In genomic region chr7:139725843-139726484, GRCh38 we compare ENCODE assay signal across 15 cellular contexts. TPM values are rescaled to one million over a fixed set of nuclear protein-coding genes. Genes with fewer than 3 reads are reported as not detected.
A peak's percentile ranks its signal among the peaks of the same experiment; 100 is the strongest.
DNase-seq lines count a peak whose midpoint lies in the region; ATAC-seq and TF ChIP-seq lines count a peak whose summit lies in the region.
"Had no signal": no experiment of that assay in that cellular context is flagged by ENCODE, and none has a peak within 500 bp of the region (broad histone marks: within the 10 kb centered on the region; RNA-seq: fewer than 3 reads in every experiment).

No MANE protein-coding gene starts in this region.

- H3K27me3 ChIP-seq in Panc1 (ENCODE audit: control insufficient read depth, insufficient read depth, low read length) (no peaks in the 10 kb centered on the region), foreskin keratinocyte (no peaks in the 10 kb centered on the region)
- H3K27me3 ChIP-seq: body of pancreas had no signal

- no peak for ATAC-seq in Panc1
- ATAC-seq in foreskin keratinocyte: no peak
- ATAC-seq in stimulated activated effector memory CD8-positive, alpha-beta T cell treated with anti-CD3 and anti-CD28 coated beads, Interleukin-12 subunit alpha, Interleukin-12 subunit beta, amount 100 ng/mL, for 72 hours: no peak
- ATAC-seq: body of pancreas had no signal

- POLR2A ChIA-PET in Panc1 (lab: Charles Lee): no interaction called here

- intact Hi-C loops in Panc1 (cut with micrococcal nuclease; ENCODE audit: unreplicated experiment): no loop called here

- H3K4me3 Mint-ChIP-seq in activated T-cell treated with anti-CD3 and anti-CD28 coated beads, Interleukin-2, amount 50 U/mL, for 24 hours: no peak overlapping the region
- no peak overlapping the region for H3K4me3 Mint-ChIP-seq in stimulated activated effector memory CD8-positive, alpha-beta T cell treated with anti-CD3 and anti-CD28 coated beads, Interleukin-12 subunit alpha, Interleukin-12 subunit beta, amount 100 ng/mL, for 72 hours
- H3K4me3 Mint-ChIP-seq: H9 had no signal

- no peaks in the 10 kb centered on the region for H3K27me3 Mint-ChIP-seq in activated T-cell treated with anti-CD3 and anti-CD28 coated beads, Interleukin-2, amount 50 U/mL, for 24 hours

- no peaks in the 10 kb centered on the region for H3K36me3 ChIP-seq in Panc1 (ENCODE audit: control insufficient read depth, insufficient read depth, low read length)

- no peak overlapping the region for H3K4me3 ChIP-seq in Panc1 (ENCODE audit: low read depth in 2 of 2, low read length in 2 of 2)
- H3K4me3 ChIP-seq: body of pancreas, skin epidermis had no signal

- peak overlapping the region; percentile 44; the same call in 1 of the 2 replicates for H3K27ac ChIP-seq in Panc1 (ENCODE audit: low read length)
- H3K27ac ChIP-seq in foreskin keratinocyte: peak overlapping the region; percentile 71

- H3K9me3 Mint-ChIP-seq in activated T-cell treated with anti-CD3 and anti-CD28 coated beads, Interleukin-2, amount 50 U/mL, for 24 hours: no peaks in the 10 kb centered on the region
- no peaks in the 10 kb centered on the region for H3K9me3 Mint-ChIP-seq in stimulated activated effector memory CD8-positive, alpha-beta T cell treated with anti-CD3 and anti-CD28 coated beads, Interleukin-12 subunit alpha, Interleukin-12 subunit beta, amount 100 ng/mL, for 72 hours
- H3K9me3 Mint-ChIP-seq: H9 had no signal

- no peak for TF ChIP-seq CTCF in Panc1 (IDR thresholded peaks at IDR 0.05)
- no peak for TF ChIP-seq CTCF in foreskin keratinocyte (conservative IDR thresholded peaks at IDR 0.05)

- peaks cover 51% of the 10 kb centered on the region for H3K4me1 Mint-ChIP-seq in activated T-cell treated with anti-CD3 and anti-CD28 coated beads, Interleukin-2, amount 50 U/mL, for 24 hours (ENCODE audit: low read depth)
- peaks cover 40% of the 10 kb centered on the region for H3K4me1 Mint-ChIP-seq in stimulated activated effector memory CD8-positive, alpha-beta T cell treated with anti-CD3 and anti-CD28 coated beads, Interleukin-12 subunit alpha, Interleukin-12 subunit beta, amount 100 ng/mL, for 72 hours

- peaks cover 15% of the 10 kb centered on the region for H3K36me3 Mint-ChIP-seq in activated T-cell treated with anti-CD3 and anti-CD28 coated beads, Interleukin-2, amount 50 U/mL, for 24 hours (ENCODE audit: low read depth)
- no peaks in the 10 kb centered on the region for H3K36me3 Mint-ChIP-seq in stimulated activated effector memory CD8-positive, alpha-beta T cell treated with anti-CD3 and anti-CD28 coated beads, Interleukin-12 subunit alpha, Interleukin-12 subunit beta, amount 100 ng/mL, for 72 hours

- DNase-seq in activated T-cell treated with anti-CD3 and anti-CD28 coated beads, Interleukin-2, amount 50 U/mL, for 24 hours: no peak
- DNase-seq in activated T-cell treated with anti-CD3 and anti-CD28 coated beads, Interleukin-2, amount 50 U/mL, for 48 hours: no peak
- no peak for DNase-seq in Panc1 (ENCODE audit: low read depth, low spot score)
- no peak for DNase-seq in foreskin keratinocyte
- DNase-seq in stimulated activated effector memory CD8-positive, alpha-beta T cell treated with anti-CD3 and anti-CD28 coated beads, Interleukin-12 subunit alpha, Interleukin-12 subunit beta, amount 100 ng/mL, for 72 hours (ENCODE audit: low spot score in 2 of 2): no peak
- no peak for DNase-seq in NCI-H2081 (lab: John Stamatoyannopoulos, UW)
- DNase-seq in RPMI8226: no peak
- no peak for DNase-seq in NCI-H1436 treated with DMSO at 0.1 percent for 48 hours (lab: John Stamatoyannopoulos, UW)
- DNase-seq: activated CD4-positive, alpha-beta T cell treated with anti-CD3 and anti-CD28 coated beads, Interleukin-2, amount 50 U/mL, for 48 hours; body of pancreas; GDM1; H9; mesendoderm; stimulated activated CD8-positive, alpha-beta memory T cell treated with anti-CD3 and anti-CD28 coated beads, Interleukin-4, amount 100 ng/mL, for 48 hours had no signal

- BruUV-seq in Panc1 (replicated peaks; lab: Mats Ljungman, UMichigan): no TSS peak

- no peaks in the 10 kb centered on the region for H3K9me3 ChIP-seq in Panc1 (ENCODE audit: control insufficient read depth, insufficient read depth, low read depth, low read length)
- H3K9me3 ChIP-seq: body of pancreas had no signal

- H3K27ac Mint-ChIP-seq in activated T-cell treated with anti-CD3 and anti-CD28 coated beads, Interleukin-2, amount 50 U/mL, for 24 hours: peak overlapping the region; percentile 47
- H3K27ac Mint-ChIP-seq in stimulated activated effector memory CD8-positive, alpha-beta T cell treated with anti-CD3 and anti-CD28 coated beads, Interleukin-12 subunit alpha, Interleukin-12 subunit beta, amount 100 ng/mL, for 72 hours: peak overlapping the region; percentile 2

- peaks cover 54% of the 10 kb centered on the region for H3K4me1 ChIP-seq in Panc1 (ENCODE audit: control insufficient read depth, insufficient read depth, low read length)
- H3K4me1 ChIP-seq in foreskin keratinocyte: peaks cover 20% of the 10 kb centered on the region

- CTCF ChIA-PET in Panc1 (lab: Charles Lee): interaction anchor here (1.1 kb wide), 1 partner anchor 13 kb away, joined by 3 read pairs; no protein-coding TSS in a partner anchor

- in situ Hi-C loops in Panc1 (cut with HindIII; ENCODE audit: low pct_unique_long_range_greater_than_20kb, low sequenced_read_pairs): no loop called here

RNA-seq across cellular contexts. Expression of gene HIPK2, which starts 51.8 kb away (rescaled TPM):
- 34.1 TPM for total RNA-seq in Panc1 (2021; ENCODE audit: unreplicated experiment)
- 13.8 TPM for polyA plus RNA-seq in Panc1 (2012; ENCODE audit: insufficient read length)
- 17.7 and 20.1 TPM in 2 replicates for total RNA-seq in foreskin keratinocyte
- polyA plus RNA-seq in foreskin keratinocyte: 2.1 and 2.6 TPM in 2 replicates
